10 cellular contexts compared by ENCODE assay signal in genomic region chr2:241724259-241724974, GRCh38. TPM values are rescaled to one million over a fixed set of nuclear protein-coding genes. Genes with fewer than 3 reads are reported as not detected.
DNase-seq lines count a peak whose midpoint lies in the region; ATAC-seq and TF ChIP-seq lines count a peak whose summit lies in the region.
"Had no signal": no experiment of that assay in that cellular context is flagged by ENCODE, and none has a peak within 500 bp of the region (broad histone marks: within the 10 kb centered on the region; RNA-seq: fewer than 3 reads in every experiment).

No MANE protein-coding gene starts in this region.

- in situ Hi-C loops in astrocyte of the spinal cord (cut with HindIII; ENCODE audit: low sequenced_read_pairs): no loop called here

- no peak overlapping the region for H3K4ac ChIP-seq in neuronal stem cell (ENCODE audit: low read length)

- H3K4me3 ChIP-seq in astrocyte of the spinal cord (ENCODE audit: low read depth, low read length) (no peak overlapping the region), neuronal stem cell (ENCODE audit: low read length in 2 of 2) (peak overlapping the region in 1 of 2 donors; percentile 45)
- H3K4me3 ChIP-seq: HAP-1, SJSA1 had no signal

- peak overlapping the region; percentile 48 for H4K8ac ChIP-seq in neuronal stem cell (ENCODE audit: low read depth, low read length)

- H2AK5ac ChIP-seq in neuronal stem cell (ENCODE audit: low read depth, low read length): no peak overlapping the region

- no peak overlapping the region for H2BK120ac ChIP-seq in neuronal stem cell (ENCODE audit: low read depth, low read length)

- H3K18ac ChIP-seq in neuronal stem cell (ENCODE audit: low read length): no peak overlapping the region

- ATAC-seq in esophagus mucosa (no peak), HG03520 (IDR thresholded peaks at IDR 0.05; ENCODE audit: unreplicated experiment) (no peak), GM21381 (IDR thresholded peaks at IDR 0.05; ENCODE audit: unreplicated experiment) (no peak)

- H3K27ac ChIP-seq in neuronal stem cell (replicated peaks; ENCODE audit: low read length): no peak overlapping the region
- H3K27ac ChIP-seq: SJSA1 had no signal

- no peak overlapping the region for H3K14ac ChIP-seq in neuronal stem cell (ENCODE audit: low read length)

- no peak overlapping the region for H2BK15ac ChIP-seq in neuronal stem cell (ENCODE audit: low read length)

- H2BK5ac ChIP-seq in neuronal stem cell (ENCODE audit: low read length): no peak overlapping the region

- no peaks in the 10 kb centered on the region for H3K27me3 ChIP-seq in neuronal stem cell (ENCODE audit: control insufficient read depth in 3 of 3, insufficient read depth in 3 of 3, low read depth in 1 of 3, low read length in 3 of 3)
- H3K27me3 ChIP-seq: SJSA1 had no signal

- no peak overlapping the region for H3K23ac ChIP-seq in neuronal stem cell (ENCODE audit: low read depth, low read length, poor library complexity)

- H2BK12ac ChIP-seq in neuronal stem cell (ENCODE audit: low read length): no peak overlapping the region

- H3K36me3 ChIP-seq in neuronal stem cell (replicated peaks in 1 of 2; ENCODE audit: control insufficient read depth in 2 of 2, insufficient read depth in 2 of 2, low read length in 2 of 2): peaks cover 54 to 72% of the 10 kb centered on the region in 2 donors

- H3K79me1 ChIP-seq in neuronal stem cell (ENCODE audit: low read depth, low read length): peaks cover 13% of the 10 kb centered on the region

- TF ChIP-seq CTCF in astrocyte of the spinal cord (IDR thresholded peaks at IDR 0.05; ENCODE audit: low read depth, low read length): peak; percentile 30

- peak; percentile 32 for DNase-seq in activated gamma-delta T cell treated with Interleukin-2 at 50 U/mL for 16 hours
- DNase-seq in activated gamma-delta T cell (lab: John Stamatoyannopoulos, UW): no peak
- DNase-seq in HuH-7.5 (ENCODE audit: low spot score): peak; percentile 47
- DNase-seq in astrocyte of the spinal cord (ENCODE audit: low read depth, low spot score): no peak
- no peak for DNase-seq in neuronal stem cell (ENCODE audit: low spot score)

- H2AFZ ChIP-seq in neuronal stem cell (ENCODE audit: low read length): no peak overlapping the region

- H3K9me3 ChIP-seq in neuronal stem cell (replicated peaks in 1 of 2; ENCODE audit: control insufficient read depth in 2 of 2, insufficient read depth in 1 of 2, low read depth in 1 of 2, low read length in 2 of 2): peaks cover 40 to 46% of the 10 kb centered on the region in 2 donors
- H3K9me3 ChIP-seq: HAP-1, SJSA1 had no signal

- no CpG with 5 or more reads among the region's 41 CpGs for WGBS in neuronal stem cell (ENCODE audit: extremely low coverage in 2 of 2, insufficient read length in 2 of 2, insufficient replicate concordance in 1 of 2), 2 donors

- no peak overlapping the region for H3K9ac ChIP-seq in neuronal stem cell (ENCODE audit: low read depth, low read length, poor library complexity)

- no peaks in the 10 kb centered on the region for H3K4me1 ChIP-seq in neuronal stem cell (ENCODE audit: control insufficient read depth in 2 of 2, insufficient read depth in 1 of 2, low read depth in 1 of 2, low read length in 2 of 2)
- H3K4me1 ChIP-seq: HAP-1, SJSA1 had no signal

- no peak overlapping the region for H3K4me2 ChIP-seq in neuronal stem cell (ENCODE audit: insufficient read depth, low read length, poor library complexity, severe bottlenecking)

- no peak overlapping the region for H4K91ac ChIP-seq in neuronal stem cell (ENCODE audit: low read depth, low read length, poor library complexity)

RNA-seq across cellular contexts. Expression of gene D2HGDH, which starts 10.0 kb away (rescaled TPM):
- polyA plus RNA-seq in neuronal stem cell (2013, experiment 1 of 2): 5.2 TPM
- polyA plus RNA-seq in neuronal stem cell (2013, experiment 2 of 2): 5.3 TPM
- 20.1 TPM for total RNA-seq in esophagus mucosa

RNA-seq across cellular contexts. Expression of gene ING5, which starts 22.6 kb away (rescaled TPM):
- 25.2 TPM for polyA plus RNA-seq in neuronal stem cell (2013, experiment 1 of 2)
- 27.0 TPM for polyA plus RNA-seq in neuronal stem cell (2013, experiment 2 of 2)
- 16.5 TPM for total RNA-seq in esophagus mucosa

RNA-seq across cellular contexts. Expression of gene DTYMK, which starts 37.8 kb away (rescaled TPM):
- 62.1 TPM for polyA plus RNA-seq in neuronal stem cell (2013, experiment 1 of 2)
- polyA plus RNA-seq in neuronal stem cell (2013, experiment 2 of 2): 62.7 TPM
- total RNA-seq in esophagus mucosa: 32.4 TPM

RNA-seq across cellular contexts. Expression of gene GAL3ST2, which starts 52.2 kb away (rescaled TPM):
- polyA plus RNA-seq in neuronal stem cell (2013, experiment 1 of 2): 0.45 TPM
- polyA plus RNA-seq in neuronal stem cell (2013, experiment 2 of 2): 0.47 TPM
- not detected for total RNA-seq in esophagus mucosa
- total RNA-seq: SJSA1 had no signal

Comparison
In these comparisons a context has a peak if more than half of its experiments do, and no peak if none do; other contexts are left out.
1. DNase-seq: peak in activated gamma-delta T cell treated with Interleukin-2 at 50 U/mL for 16 hours (single experiment) and HuH-7.5 (single experiment); none in activated gamma-delta T cell (single experiment), astrocyte of the spinal cord (single experiment) and neuronal stem cell (single experiment).